8 cellular contexts compared by ENCODE assay signal in genomic region chr12:19757317-19757877, GRCh38.
DNase-seq lines count a peak whose midpoint lies in the region; ATAC-seq, FAIRE-seq and TF ChIP-seq lines count a peak whose summit lies in the region.

No MANE protein-coding gene starts in this region.

- H3K36me3 ChIP-seq in astrocyte (ENCODE audit: insufficient read depth, low read length) = no peaks in the 10 kb centered on the region

- no peaks in the 10 kb centered on the region for H3K27me3 Mint-ChIP-seq in astrocyte (ENCODE audit: low read depth, unreplicated experiment)
- H3K27me3 Mint-ChIP-seq in activated T-helper 2 cell treated with anti-CD3 and anti-CD28 coated beads, Interferon-gamma antibody, Interleukin-2, Interleukin-4, amounts not matched to agents 10 μg/mL and 5 μg/mL and 100 μg/mL, durations not matched to agents 14 hours and 24 hours and 36 hours (ENCODE audit: low read depth) = no peaks in the 10 kb centered on the region

- H3K9ac ChIP-seq in astrocyte (ENCODE audit: low read length) = peak overlapping the region; percentile 35

- H3K4me1 ChIP-seq in astrocyte (ENCODE audit: insufficient read depth, low read length) = peaks cover 6% of the 10 kb centered on the region

- FAIRE-seq in astrocyte (lab: Jason Lieb, UNC) = peak; percentile 52
- FAIRE-seq in GM12892 (lab: Jason Lieb, UNC) = no peak

- no peak for TF ChIP-seq POLR2A in GM12892 (IDR thresholded peaks at IDR 0.05; ENCODE audit: low read depth, low read length)

- no peaks in the 10 kb centered on the region for H3K27me3 ChIP-seq in astrocyte (ENCODE audit: insufficient read depth, low read length)

- intact Hi-C loops in activated T-helper 2 cell treated with anti-CD3 and anti-CD28 coated beads, Interferon-gamma antibody, Interleukin-2, Interleukin-4, amounts not matched to agents 10 μg/mL and 5 μg/mL and 100 μg/mL, durations not matched to agents 14 hours and 24 hours and 36 hours (cut with micrococcal nuclease) = loop anchor here (1.0 to 10.0 kb wide), 3 partner anchors 45 to 137 kb away; no protein-coding TSS in a partner anchor

- H3K27ac ChIP-seq in astrocyte (ENCODE audit: low read depth, low read length) = no peak overlapping the region

- peaks cover 24% of the 10 kb centered on the region for H3K4me1 Mint-ChIP-seq in astrocyte (ENCODE audit: low read depth, unreplicated experiment)
- H3K4me1 Mint-ChIP-seq in activated T-helper 2 cell treated with anti-CD3 and anti-CD28 coated beads, Interferon-gamma antibody, Interleukin-2, Interleukin-4, amounts not matched to agents 10 μg/mL and 5 μg/mL and 100 μg/mL, durations not matched to agents 14 hours and 24 hours and 36 hours (ENCODE audit: low read depth) = peaks cover 14% of the 10 kb centered on the region

- H3K9me3 Mint-ChIP-seq in astrocyte (ENCODE audit: unreplicated experiment) = peaks cover 6% of the 10 kb centered on the region
- peaks cover 22% of the 10 kb centered on the region for H3K9me3 Mint-ChIP-seq in activated T-helper 2 cell treated with anti-CD3 and anti-CD28 coated beads, Interferon-gamma antibody, Interleukin-2, Interleukin-4, amounts not matched to agents 10 μg/mL and 5 μg/mL and 100 μg/mL, durations not matched to agents 14 hours and 24 hours and 36 hours
- peaks cover 13 to 14% of the 10 kb centered on the region in 2 donors for H3K9me3 Mint-ChIP-seq in activated naive CD4-positive, alpha-beta T cell treated with anti-CD3 and anti-CD28 coated beads, Interleukin-2, amount 50 U/mL, for 72 hours

- H3K4me3 ChIP-seq in astrocyte (ENCODE audit: insufficient read depth, low read depth, low read length) = no peak overlapping the region

- peak; percentile 74 for TF ChIP-seq CTCF in astrocyte (IDR thresholded peaks at IDR 0.05; ENCODE audit: insufficient read depth, low read depth, low read length)

- no peaks in the 10 kb centered on the region for H4K20me1 ChIP-seq in astrocyte (ENCODE audit: insufficient read depth, low read length)

- ATAC-seq in left lobe of liver = peak; percentile 81
- no peak for ATAC-seq in activated naive CD4-positive, alpha-beta T cell treated with anti-CD3 and anti-CD28 coated beads, Interleukin-2, amount 50 U/mL, for 72 hours

- no peaks in the 10 kb centered on the region for H3K79me2 ChIP-seq in astrocyte (ENCODE audit: insufficient read depth, low read length)

- no peak overlapping the region for H3K4me2 ChIP-seq in astrocyte (ENCODE audit: low read length)

- H3K36me3 Mint-ChIP-seq in astrocyte (ENCODE audit: low read depth, unreplicated experiment) = no peaks in the 10 kb centered on the region
- no peaks in the 10 kb centered on the region for H3K36me3 Mint-ChIP-seq in activated T-helper 2 cell treated with anti-CD3 and anti-CD28 coated beads, Interferon-gamma antibody, Interleukin-2, Interleukin-4, amounts not matched to agents 10 μg/mL and 5 μg/mL and 100 μg/mL, durations not matched to agents 14 hours and 24 hours and 36 hours (ENCODE audit: low read depth)
- H3K36me3 Mint-ChIP-seq in activated naive CD4-positive, alpha-beta T cell treated with anti-CD3 and anti-CD28 coated beads, Interleukin-2, amount 50 U/mL, for 72 hours = peaks cover 0 to 15% of the 10 kb centered on the region in 2 donors

- H3K27ac Mint-ChIP-seq in astrocyte (ENCODE audit: unreplicated experiment) = no peak overlapping the region
- no peak overlapping the region for H3K27ac Mint-ChIP-seq in activated T-helper 2 cell treated with anti-CD3 and anti-CD28 coated beads, Interferon-gamma antibody, Interleukin-2, Interleukin-4, amounts not matched to agents 10 μg/mL and 5 μg/mL and 100 μg/mL, durations not matched to agents 14 hours and 24 hours and 36 hours
- no peak overlapping the region for H3K27ac Mint-ChIP-seq in activated naive CD4-positive, alpha-beta T cell treated with anti-CD3 and anti-CD28 coated beads, Interleukin-2, amount 50 U/mL, for 72 hours

- peak overlapping the region; percentile 67 for H2AFZ ChIP-seq in astrocyte (ENCODE audit: low read depth, low read length)

- no peak overlapping the region for H3K4me3 Mint-ChIP-seq in astrocyte (ENCODE audit: unreplicated experiment)
- H3K4me3 Mint-ChIP-seq in activated T-helper 2 cell treated with anti-CD3 and anti-CD28 coated beads, Interferon-gamma antibody, Interleukin-2, Interleukin-4, amounts not matched to agents 10 μg/mL and 5 μg/mL and 100 μg/mL, durations not matched to agents 14 hours and 24 hours and 36 hours (ENCODE audit: low read depth) = no peak overlapping the region

- no peaks in the 10 kb centered on the region for H3K9me3 ChIP-seq in astrocyte (ENCODE audit: insufficient read depth, low read depth, low read length)

- DNase-seq in SIG-M5 treated with dmso at 0.1 percent for 504 hours (lab: John Stamatoyannopoulos, UW; ENCODE audit: unreplicated experiment) = peak; percentile 61
- DNase-seq in SIG-M5 (lab: John Stamatoyannopoulos, UW) = no peak
- DNase-seq in NAMALWA (ENCODE audit: low spot score) = peak; percentile 43
- peak; percentile 52 for DNase-seq in astrocyte (ENCODE audit: low read depth)
- DNase-seq in left lobe of liver (ENCODE audit: low spot score) = no peak
- no peak for DNase-seq in activated T-helper 2 cell treated with anti-CD3 and anti-CD28 coated beads, Interferon-gamma antibody, Interleukin-2, Interleukin-4, amounts not matched to agents 10 μg/mL and 5 μg/mL and 100 μg/mL, durations not matched to agents 14 hours and 24 hours and 36 hours (ENCODE audit: low spot score)
- DNase-seq in GM12892 (ENCODE audit: insufficient read length) = no peak
- no peak for DNase-seq in activated naive CD4-positive, alpha-beta T cell treated with anti-CD3 and anti-CD28 coated beads, Interleukin-2, amount 50 U/mL, for 72 hours (ENCODE audit: low spot score in 2 of 2)

Comparison
In these comparisons a context has a peak if more than half of its experiments do, and no peak if none do; other contexts are left out.
1. DNase-seq: peak in SIG-M5 treated with dmso at 0.1 percent for 504 hours (single experiment), NAMALWA (single experiment) and astrocyte (single experiment); none in SIG-M5 (single experiment), left lobe of liver (single experiment), activated T-helper 2 cell treated with anti-CD3 and anti-CD28 coated beads, Interferon-gamma antibody, Interleukin-2, Interleukin-4, amounts not matched to agents 10 μg/mL and 5 μg/mL and 100 μg/mL, durations not matched to agents 14 hours and 24 hours and 36 hours (single experiment), GM12892 (single experiment) and activated naive CD4-positive, alpha-beta T cell treated with anti-CD3 and anti-CD28 coated beads, Interleukin-2, amount 50 U/mL, for 72 hours (0 of 2).